In genomic region chr3:124363451-124363850, GRCh38 we compare ENCODE assay signal across 13 cellular contexts.
DNase-seq lines count a peak whose midpoint lies in the region; ATAC-seq and TF ChIP-seq lines count a peak whose summit lies in the region.
"Had no signal": no experiment of that assay in that cellular context is flagged by ENCODE, and none has a peak within 500 bp of the region (broad histone marks: within the 10 kb centered on the region; RNA-seq: fewer than 3 reads in every experiment).

No MANE protein-coding gene starts in this region.

- H3K27me3 Mint-ChIP-seq in activated CD4-positive, alpha-beta memory T cell treated with anti-CD3 and anti-CD28 coated beads, Interleukin-2, amount 10 ng/mL, durations not matched to agents 7 days and 5 days, result peaks cover 3% of the 10 kb centered on the region

- H3K9me3 Mint-ChIP-seq in activated CD4-positive, alpha-beta memory T cell treated with anti-CD3 and anti-CD28 coated beads, Interleukin-2, amount 10 ng/mL, durations not matched to agents 7 days and 5 days, result no peaks in the 10 kb centered on the region
- H3K9me3 Mint-ChIP-seq: activated naive CD8-positive, alpha-beta T cell treated with anti-CD3 and anti-CD28 coated beads, Interleukin-2, amount 50 U/mL, for 24 hours; stimulated activated naive CD8-positive, alpha-beta T cell treated with anti-CD3 and anti-CD28 coated beads, Interleukin-15, amount 100 ng/mL, for 72 hours had no signal

- TF ChIP-seq CTCF in astrocyte of the spinal cord (IDR thresholded peaks at IDR 0.05; ENCODE audit: low read depth, low read length), result no peak

- H3K4me1 Mint-ChIP-seq in activated CD4-positive, alpha-beta memory T cell treated with anti-CD3 and anti-CD28 coated beads, Interleukin-2, amount 10 ng/mL, durations not matched to agents 7 days and 5 days, result no peaks in the 10 kb centered on the region
- H3K4me1 Mint-ChIP-seq: activated naive CD8-positive, alpha-beta T cell treated with anti-CD3 and anti-CD28 coated beads, Interleukin-2, amount 50 U/mL, for 24 hours; stimulated activated naive CD8-positive, alpha-beta T cell treated with anti-CD3 and anti-CD28 coated beads, Interleukin-15, amount 100 ng/mL, for 72 hours had no signal

- peak; percentile 31 for DNase-seq in AG08395 (ENCODE audit: low spot score)
- DNase-seq in HT1080 (ENCODE audit: low read depth), result peak; percentile 61
- peak; percentile 28 for DNase-seq in astrocyte of the spinal cord (ENCODE audit: low read depth, low spot score)
- peak; percentile 44 for DNase-seq in kidney tubule cell (ENCODE audit: low spot score)
- DNase-seq in NOMO-1 treated with dmso at 0.1 percent for 144 hours (lab: John Stamatoyannopoulos, UW; ENCODE audit: unreplicated experiment), result no peak
- no peak for DNase-seq in activated CD4-positive, alpha-beta T cell treated with anti-CD3 and anti-CD28 coated beads, Interleukin-2, amount 50 U/mL, for 4 hours
- no peak for DNase-seq in activated CD4-positive, alpha-beta memory T cell treated with anti-CD3 and anti-CD28 coated beads, Interleukin-2, amount 10 ng/mL, durations not matched to agents 7 days and 5 days
- DNase-seq: activated naive CD8-positive, alpha-beta T cell treated with anti-CD3 and anti-CD28 coated beads, Interleukin-2, amount 50 U/mL, for 24 hours; H9; NCI-H1436 treated with DMSO at 0.1 percent for 48 hours; stimulated activated naive CD8-positive, alpha-beta T cell treated with anti-CD3 and anti-CD28 coated beads, Interleukin-15, amount 100 ng/mL, for 72 hours had no signal

- H3K36me3 Mint-ChIP-seq in activated CD4-positive, alpha-beta memory T cell treated with anti-CD3 and anti-CD28 coated beads, Interleukin-2, amount 10 ng/mL, durations not matched to agents 7 days and 5 days (ENCODE audit: low read depth), result no peaks in the 10 kb centered on the region

- in situ Hi-C loops in astrocyte of the spinal cord (cut with HindIII; ENCODE audit: low sequenced_read_pairs), result no loop called here

- no peak overlapping the region for H3K4me3 Mint-ChIP-seq in activated CD4-positive, alpha-beta memory T cell treated with anti-CD3 and anti-CD28 coated beads, Interleukin-2, amount 10 ng/mL, durations not matched to agents 7 days and 5 days
- H3K4me3 Mint-ChIP-seq: activated naive CD8-positive, alpha-beta T cell treated with anti-CD3 and anti-CD28 coated beads, Interleukin-2, amount 50 U/mL, for 24 hours; H9; stimulated activated naive CD8-positive, alpha-beta T cell treated with anti-CD3 and anti-CD28 coated beads, Interleukin-15, amount 100 ng/mL, for 72 hours had no signal

- CTCF ChIA-PET in activated CD4-positive, alpha-beta memory T cell treated with anti-CD3 and anti-CD28 coated beads, Interleukin-2, amount 10 ng/mL, durations not matched to agents 7 days and 5 days (lab: Charles Lee), result interaction anchor here (0.9 to 1.2 kb wide), 2 partner anchors 50 to 281 kb away, joined by 3 read pairs; no protein-coding TSS in a partner anchor

- ATAC-seq in HG03442 (IDR thresholded peaks at IDR 0.05; ENCODE audit: unreplicated experiment), result no peak
- ATAC-seq: activated naive CD8-positive, alpha-beta T cell treated with anti-CD3 and anti-CD28 coated beads, Interleukin-2, amount 50 U/mL, for 24 hours; stimulated activated naive CD8-positive, alpha-beta T cell treated with anti-CD3 and anti-CD28 coated beads, Interleukin-15, amount 100 ng/mL, for 72 hours had no signal

- POLR2A ChIA-PET in activated CD4-positive, alpha-beta memory T cell treated with anti-CD3 and anti-CD28 coated beads, Interleukin-2, amount 10 ng/mL, durations not matched to agents 7 days and 5 days (lab: Charles Lee), result no interaction called here

- H3K27ac Mint-ChIP-seq in activated CD4-positive, alpha-beta memory T cell treated with anti-CD3 and anti-CD28 coated beads, Interleukin-2, amount 10 ng/mL, durations not matched to agents 7 days and 5 days, result no peak overlapping the region
- H3K27ac Mint-ChIP-seq: activated naive CD8-positive, alpha-beta T cell treated with anti-CD3 and anti-CD28 coated beads, Interleukin-2, amount 50 U/mL, for 24 hours; H9; stimulated activated naive CD8-positive, alpha-beta T cell treated with anti-CD3 and anti-CD28 coated beads, Interleukin-15, amount 100 ng/mL, for 72 hours had no signal

- no peak overlapping the region for H3K4me3 ChIP-seq in astrocyte of the spinal cord (ENCODE audit: low read depth, low read length)
- H3K4me3 ChIP-seq: SJSA1 had no signal

Comparison
In these comparisons a context has a peak if more than half of its experiments do, and no peak if none do; other contexts are left out.
1. DNase-seq: peak in AG08395 (single experiment), HT1080 (single experiment), astrocyte of the spinal cord (single experiment) and kidney tubule cell (single experiment); none in NOMO-1 treated with dmso at 0.1 percent for 144 hours (single experiment), activated CD4-positive, alpha-beta T cell treated with anti-CD3 and anti-CD28 coated beads, Interleukin-2, amount 50 U/mL, for 4 hours (0 of 2) and activated CD4-positive, alpha-beta memory T cell treated with anti-CD3 and anti-CD28 coated beads, Interleukin-2, amount 10 ng/mL, durations not matched to agents 7 days and 5 days (single experiment).